Comparison of ENCODE assay signal across 8 cellular contexts in the genomic region with DNA sequence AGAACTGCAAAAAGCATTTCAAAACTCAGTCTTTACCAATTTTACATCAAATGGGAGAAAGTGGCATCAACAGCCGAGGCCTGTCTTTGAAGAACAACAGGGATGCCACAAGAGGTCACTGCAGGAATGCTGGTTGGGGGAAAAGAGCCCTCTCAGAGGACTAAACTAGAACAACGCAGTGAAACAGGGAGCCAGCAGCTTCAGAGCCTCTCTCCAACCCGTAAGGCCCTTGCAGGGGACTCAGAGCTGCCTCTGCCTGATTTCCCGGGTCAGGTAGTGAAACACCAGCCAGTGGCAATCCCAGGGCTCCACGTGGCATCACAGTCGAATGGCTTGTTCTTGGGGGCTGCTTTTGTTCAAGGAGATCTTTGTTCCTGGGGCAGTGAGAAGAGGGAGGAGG. TPM values are rescaled to one million over a fixed set of nuclear protein-coding genes. Genes with fewer than 3 reads are reported as not detected.
DNase-seq lines count a peak whose midpoint lies in the region; ATAC-seq and TF ChIP-seq lines count a peak whose summit lies in the region.

No MANE protein-coding gene starts in this region.

- no peaks in the 10 kb centered on the region for H3K36me3 Mint-ChIP-seq in type B pancreatic cell

- H3K9me3 Mint-ChIP-seq in type B pancreatic cell = no peaks in the 10 kb centered on the region

- no peak overlapping the region for H3K4me3 Mint-ChIP-seq in type B pancreatic cell

- peak; percentile 58 for ATAC-seq in GM21423 (IDR thresholded peaks at IDR 0.05; ENCODE audit: unreplicated experiment)
- no peak for ATAC-seq in GM21360 (IDR thresholded peaks at IDR 0.05; ENCODE audit: unreplicated experiment)
- ATAC-seq in HG03571 (IDR thresholded peaks at IDR 0.05; ENCODE audit: unreplicated experiment) = no peak

- DNase-seq in COR-L47 (lab: John Stamatoyannopoulos, UW) (peak; percentile 43), NCI-H748 (lab: John Stamatoyannopoulos, UW; ENCODE audit: unreplicated experiment) (peak; percentile 73), cerebellar cortex (ENCODE audit: low spot score) (peak; percentile 75), left kidney (ENCODE audit: low read depth, low spot score) (peak; percentile 91), type B pancreatic cell (ENCODE audit: extremely low spot score, unreplicated experiment) (no peak)

- H3K4me1 Mint-ChIP-seq in type B pancreatic cell (ENCODE audit: unreplicated experiment) = peaks cover 5% of the 10 kb centered on the region

- peaks cover 11% of the 10 kb centered on the region for H3K27me3 Mint-ChIP-seq in type B pancreatic cell

- peak; percentile 82 for TF ChIP-seq CTCF in type B pancreatic cell (conservative IDR thresholded peaks at IDR 0.05)

- peak overlapping the region; percentile 42 for H3K27ac Mint-ChIP-seq in type B pancreatic cell

RNA-seq across cellular contexts. Expression of gene KCNK16, which starts 55.0 kb away (rescaled TPM):
- 22.6 and 41.1 TPM in 2 replicates for total RNA-seq in type B pancreatic cell (ENCODE audit: low replicate concordance)
